ENCODE assay signal across 27 cellular contexts in genomic region chr10:70872281-70872680, GRCh38. TPM values are rescaled to one million over a fixed set of nuclear protein-coding genes. Genes with fewer than 3 reads are reported as not detected.
DNase-seq lines count a peak whose midpoint lies in the region; ATAC-seq, FAIRE-seq and TF ChIP-seq lines count a peak whose summit lies in the region.
"Had no signal": no experiment of that assay in that cellular context is flagged by ENCODE, and none has a peak within 500 bp of the region (broad histone marks: within the 10 kb centered on the region; RNA-seq: fewer than 3 reads in every experiment).

No MANE protein-coding gene starts in this region.

- 49 to 81% (median 76%) methylated on average over 6 of the region's 6 CpGs for WGBS in small intestine, 3 donors

- no peak for TF ChIP-seq CTCF in Peyer's patch (IDR thresholded peaks at IDR 0.05)

- H3K9me3 Mint-ChIP-seq in CD4-positive, CD25-positive, alpha-beta regulatory T cell: no peaks in the 10 kb centered on the region
- H3K9me3 Mint-ChIP-seq: CD4-positive, alpha-beta memory T cell; CD8-positive, alpha-beta memory T cell had no signal

- H3K4me3 ChIP-seq in CD4-positive, CD25-positive, alpha-beta regulatory T cell (ENCODE audit: low read depth, low read length): no peak overlapping the region
- H3K4me3 ChIP-seq in Peyer's patch (no peak overlapping the region), small intestine (ENCODE audit: low read depth in 1 of 2, low read length in 2 of 2) (no peak overlapping the region)
- H3K4me3 ChIP-seq: BLaER1 treated with 17β-estradiol and CSF1 and Interleukin-3, amounts not matched to agents 10 nM and 100 nM; GM12878 had no signal

- H3K27me3 Mint-ChIP-seq in CD4-positive, CD25-positive, alpha-beta regulatory T cell: no peaks in the 10 kb centered on the region
- H3K27me3 Mint-ChIP-seq: B cell; CD4-positive, alpha-beta memory T cell had no signal

- no peaks in the 10 kb centered on the region for H3K9me3 ChIP-seq in CD4-positive, CD25-positive, alpha-beta regulatory T cell (ENCODE audit: control insufficient read depth in 2 of 2, low read length in 2 of 2)
- H3K9me3 ChIP-seq in Peyer's patch (no peaks in the 10 kb centered on the region), small intestine (ENCODE audit: control insufficient read depth, low read depth) (no peaks in the 10 kb centered on the region)
- H3K9me3 ChIP-seq: BLaER1 treated with 17β-estradiol and CSF1 and Interleukin-3, amounts not matched to agents 10 nM and 100 nM had no signal

- intact Hi-C loops in left colon (cut with DNase I, micrococcal nuclease): no loop called here

- no peak for ATAC-seq in CD4-positive, CD25-positive, alpha-beta regulatory T cell (ENCODE audit: low read depth in 2 of 2)
- ATAC-seq in left colon: peak; percentile 29
- ATAC-seq in HG02588 (IDR thresholded peaks at IDR 0.05; ENCODE audit: unreplicated experiment): no peak
- ATAC-seq: GM12878 had no signal

- peaks cover 49% of the 10 kb centered on the region for H3K36me3 ChIP-seq in CD4-positive, CD25-positive, alpha-beta regulatory T cell (ENCODE audit: control insufficient read depth, insufficient read depth, low read length)
- H3K36me3 ChIP-seq in Peyer's patch (peaks cover 0 to 74% (median 0%) of the 10 kb centered on the region in 3 donors), small intestine (ENCODE audit: control insufficient read depth in 2 of 2, insufficient read depth in 2 of 2, low read length in 2 of 2) (peaks cover 10 to 15% of the 10 kb centered on the region in 2 donors)

- no peaks in the 10 kb centered on the region for H3K27me3 ChIP-seq in CD4-positive, CD25-positive, alpha-beta regulatory T cell (ENCODE audit: control insufficient read depth, insufficient read depth, low read length)
- no peaks in the 10 kb centered on the region for H3K27me3 ChIP-seq in Peyer's patch
- no peaks in the 10 kb centered on the region for H3K27me3 ChIP-seq in small intestine (ENCODE audit: control insufficient read depth in 2 of 2, insufficient read depth in 2 of 2, low read length in 2 of 2)

- peak overlapping the region in 2 of 3 donors; percentile 21 to 29 for H3K27ac Mint-ChIP-seq in CD4-positive, CD25-positive, alpha-beta regulatory T cell
- H3K27ac Mint-ChIP-seq: B cell had no signal

- H3K4me1 Mint-ChIP-seq in CD4-positive, CD25-positive, alpha-beta regulatory T cell: peaks cover 0 to 4% (median 0%) of the 10 kb centered on the region in 4 donors
- H3K4me1 Mint-ChIP-seq: B cell; CD4-positive, alpha-beta memory T cell; CD8-positive, alpha-beta memory T cell had no signal

- DNase-seq in CD4-positive, CD25-positive, alpha-beta regulatory T cell: no peak
- DNase-seq in Peyer's patch: peak in 2 of 3 donors; percentile 66 to 76
- no peak for DNase-seq in left colon
- peak; percentile 85 for DNase-seq in small intestine
- DNase-seq in NCI-H146 (lab: John Stamatoyannopoulos, UW): no peak
- no peak for DNase-seq in SHP77 treated with DMSO at 0.1 percent for 48 hours (lab: John Stamatoyannopoulos, UW)
- DNase-seq: 8988T; ACHN; CD4-positive, alpha-beta memory T cell; CD8-positive, alpha-beta memory T cell; COR-L47; DMS 273 treated with DMSO at 0.1 percent for 48 hours; DMS153; DMS53; DMS79; DND-41; EL; GDM1 had no signal

- no peak for FAIRE-seq in small intestine (lab: Jason Lieb, UNC)
- FAIRE-seq: A204.1, GM12878, GM12892, GM18507, GM19239 had no signal

- H3K4me1 ChIP-seq in CD4-positive, CD25-positive, alpha-beta regulatory T cell (ENCODE audit: control insufficient read depth, insufficient read depth, low read length, poor library complexity, severe bottlenecking): no peaks in the 10 kb centered on the region
- H3K4me1 ChIP-seq in Peyer's patch (no peaks in the 10 kb centered on the region), small intestine (ENCODE audit: control insufficient read depth in 2 of 2, insufficient read depth in 1 of 2, low read depth in 1 of 2, low read length in 1 of 2) (no peaks in the 10 kb centered on the region)

- H3K27ac ChIP-seq in CD4-positive, CD25-positive, alpha-beta regulatory T cell (ENCODE audit: insufficient read depth, low read length, poor library complexity, severe bottlenecking): no peak overlapping the region
- peak overlapping the region in 2 of 4 donors; percentile 48 to 65 for H3K27ac ChIP-seq in Peyer's patch
- H3K27ac ChIP-seq in small intestine (ENCODE audit: low read depth in 1 of 2, low read length in 1 of 2): no peak overlapping the region
- H3K27ac ChIP-seq: BLaER1 treated with 17β-estradiol and CSF1 and Interleukin-3, amounts not matched to agents 10 nM and 100 nM; C4-2B had no signal

- peaks cover 35% of the 10 kb centered on the region for H3K36me3 Mint-ChIP-seq in CD4-positive, CD25-positive, alpha-beta regulatory T cell

- no peak for TF ChIP-seq POLR2A in Peyer's patch (IDR thresholded peaks at IDR 0.05)

- H3K4me3 Mint-ChIP-seq in CD4-positive, CD25-positive, alpha-beta regulatory T cell: no peak overlapping the region
- H3K4me3 Mint-ChIP-seq: B cell; CD4-positive, alpha-beta memory T cell; CD8-positive, alpha-beta memory T cell had no signal

RNA-seq across cellular contexts. Expression of gene PCBD1, which starts 16.1 kb away (rescaled TPM):
- 14.0 TPM for total RNA-seq in CD4-positive, CD25-positive, alpha-beta regulatory T cell
- polyA plus RNA-seq in CD4-positive, CD25-positive, alpha-beta regulatory T cell: 10 to 100 TPM; 28.1 to 41.7 (median 32.0) TPM
- 10 to 100 TPM; 38.8 to 63.5 (median 55.9) TPM for total RNA-seq in Peyer's patch
- 10 to 100 TPM; 67.6 to 78.2 TPM for total RNA-seq in left colon
- polyA plus RNA-seq in small intestine: 100 to 1,000 TPM in 1 of 3 donors, 10 to 100 TPM in 2; 67.3 to 147 (median 75.9) TPM

RNA-seq across cellular contexts. Expression of gene SGPL1, which starts 56.5 kb away (rescaled TPM):
- total RNA-seq in CD4-positive, CD25-positive, alpha-beta regulatory T cell: 30.4 TPM
- 10 to 100 TPM; 12.8 to 16.8 (median 14.9) TPM for polyA plus RNA-seq in CD4-positive, CD25-positive, alpha-beta regulatory T cell
- total RNA-seq in Peyer's patch (100 to 1,000 TPM in 1 of 4 donors, 10 to 100 TPM in 3; 31.4 to 101 (median 82.1) TPM), left colon (10 to 100 TPM; 68.8 to 82.2 TPM)
- 10 to 100 TPM in 2 of 3 donors, 1 to 10 TPM in 1; 10.0 to 18.4 (median 14.3) TPM for polyA plus RNA-seq in small intestine

Comparison
In these comparisons a context has a peak if more than half of its experiments do, and no peak if none do; other contexts are left out.
1. DNase-seq: peak in Peyer's patch (2 of 3) and small intestine (single experiment); none in CD4-positive, CD25-positive, alpha-beta regulatory T cell (0 of 3), left colon (0 of 2), NCI-H146 (single experiment) and SHP77 treated with DMSO at 0.1 percent for 48 hours (single experiment).